18 cellular contexts compared by ENCODE assay signal in the genomic region with DNA sequence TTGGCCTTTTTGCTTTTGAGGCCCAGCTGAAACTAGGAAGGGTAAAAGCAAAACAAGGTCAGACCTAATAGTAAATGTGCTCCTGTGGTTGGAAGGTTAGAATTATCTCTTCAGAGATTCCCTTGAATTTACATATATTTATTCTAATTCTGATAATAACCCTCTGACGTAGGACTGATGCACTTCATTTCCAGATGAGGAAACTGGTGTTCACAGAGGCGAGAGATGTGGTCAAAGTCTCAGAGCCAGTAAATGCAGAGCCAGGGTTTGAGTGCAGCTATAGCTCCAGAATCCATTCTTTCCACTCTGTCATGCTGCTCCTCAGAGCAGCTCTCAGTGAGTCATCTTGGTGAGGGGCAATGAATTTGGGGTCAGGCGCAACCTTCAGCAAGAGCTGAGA.
"Had no signal": no experiment of that assay in that cellular context is flagged by ENCODE, and none has a peak within 500 bp of the region (broad histone marks: within the 10 kb centered on the region; RNA-seq: fewer than 3 reads in every experiment).

No MANE protein-coding gene starts in this region.

- H3K36me3 Mint-ChIP-seq: activated CD8-positive, alpha-beta memory T cell treated with anti-CD3 and anti-CD28 coated beads, Interleukin-2, amount 10 ng/mL, durations not matched to agents 7 days and 5 days; activated naive CD8-positive, alpha-beta T cell treated with anti-CD3 and anti-CD28 coated beads for 36 hours had no signal

- H3K4me3 ChIP-seq: cardiac muscle cell, lung, right lobe of liver had no signal

- H3K4me1 ChIP-seq: foreskin keratinocyte, parathyroid adenoma, right lobe of liver had no signal

- H3K27me3 ChIP-seq: cardiac muscle cell, foreskin keratinocyte, neutrophil, right lobe of liver had no signal

- H3K36me3 ChIP-seq: cardiac muscle cell, right lobe of liver had no signal

- H3K4me1 Mint-ChIP-seq: activated CD8-positive, alpha-beta memory T cell treated with anti-CD3 and anti-CD28 coated beads, Interleukin-2, amount 10 ng/mL, durations not matched to agents 7 days and 5 days; activated naive CD8-positive, alpha-beta T cell treated with anti-CD3 and anti-CD28 coated beads for 36 hours had no signal

- DNase-seq: activated CD4-positive, alpha-beta memory T cell treated with anti-CD3 and anti-CD28 coated beads for 36 hours; activated CD8-positive, alpha-beta memory T cell treated with anti-CD3 and anti-CD28 coated beads, Interleukin-2, amount 10 ng/mL, durations not matched to agents 7 days and 5 days; activated naive CD4-positive, alpha-beta T cell; activated naive CD8-positive, alpha-beta T cell treated with anti-CD3 and anti-CD28 coated beads for 36 hours; amniotic stem cell; effector memory CD8-positive, alpha-beta T cell; foreskin keratinocyte; hippocampal formation; midbrain; right lobe of liver; small intestine; stimulated activated CD4-positive, alpha-beta T cell treated with anti-CD3 and anti-CD28 coated beads, Interleukin-15, amount 100 ng/mL, for 24 hours; stimulated activated CD4-positive, alpha-beta T cell treated with anti-CD3 and anti-CD28 coated beads, Interleukin-4, amount 100 ng/mL, for 1 hour had no signal

- H3K27me3 Mint-ChIP-seq: activated CD8-positive, alpha-beta memory T cell treated with anti-CD3 and anti-CD28 coated beads, Interleukin-2, amount 10 ng/mL, durations not matched to agents 7 days and 5 days; activated naive CD8-positive, alpha-beta T cell treated with anti-CD3 and anti-CD28 coated beads for 36 hours had no signal

- H3K9ac ChIP-seq: parathyroid adenoma had no signal

- H3K9me3 Mint-ChIP-seq: activated naive CD8-positive, alpha-beta T cell treated with anti-CD3 and anti-CD28 coated beads for 36 hours; effector memory CD8-positive, alpha-beta T cell; T-helper 1 cell treated with Interleukin-12 subunit alpha and Interleukin-12 subunit beta and Interleukin-4 antibody, amounts not matched to agents 30 μg/mL and 1 μg/mL, for 36 hours had no signal

- H3K4me3 Mint-ChIP-seq: activated CD4-positive, alpha-beta memory T cell treated with anti-CD3 and anti-CD28 coated beads for 36 hours; activated CD8-positive, alpha-beta memory T cell treated with anti-CD3 and anti-CD28 coated beads, Interleukin-2, amount 10 ng/mL, durations not matched to agents 7 days and 5 days; activated naive CD8-positive, alpha-beta T cell treated with anti-CD3 and anti-CD28 coated beads for 36 hours; effector memory CD8-positive, alpha-beta T cell; T-helper 1 cell treated with Interleukin-12 subunit alpha and Interleukin-12 subunit beta and Interleukin-4 antibody, amounts not matched to agents 30 μg/mL and 1 μg/mL, for 36 hours had no signal

- H3K27ac Mint-ChIP-seq: activated CD4-positive, alpha-beta memory T cell treated with anti-CD3 and anti-CD28 coated beads for 36 hours; activated CD8-positive, alpha-beta memory T cell treated with anti-CD3 and anti-CD28 coated beads, Interleukin-2, amount 10 ng/mL, durations not matched to agents 7 days and 5 days; activated naive CD8-positive, alpha-beta T cell treated with anti-CD3 and anti-CD28 coated beads for 36 hours; effector memory CD8-positive, alpha-beta T cell; T-helper 1 cell treated with Interleukin-12 subunit alpha and Interleukin-12 subunit beta and Interleukin-4 antibody, amounts not matched to agents 30 μg/mL and 1 μg/mL, for 36 hours had no signal

- H3K27ac ChIP-seq: cardiac muscle cell, foreskin keratinocyte, neutrophil, parathyroid adenoma, right lobe of liver had no signal

- H3K9me3 ChIP-seq: neutrophil, right lobe of liver had no signal
